ENCODE assay signal across 1 cellular context in the genomic region with DNA sequence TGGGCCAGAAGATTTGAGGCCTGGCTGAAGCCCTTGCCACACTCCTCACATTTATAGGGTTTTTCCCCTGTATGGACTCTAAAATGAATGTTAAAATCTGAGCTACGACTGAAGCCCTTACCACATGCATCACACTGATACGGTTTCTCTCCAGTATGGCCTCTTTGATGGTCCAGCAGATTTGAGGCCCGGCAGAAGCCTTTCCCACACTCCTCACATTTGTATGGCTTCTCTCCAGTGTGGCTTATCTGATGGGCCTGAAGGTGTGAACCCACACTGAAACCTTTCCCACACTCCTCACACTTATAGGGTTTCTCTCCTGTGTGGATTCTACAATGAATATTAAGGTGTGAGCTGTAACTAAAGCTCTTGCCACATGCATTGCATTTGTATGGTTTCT.
A peak's percentile ranks its signal among the peaks of the same experiment; 100 is the strongest.
TF ChIP-seq lines count a peak whose summit lies in the region.

No MANE protein-coding gene starts in this region.

TF ChIP-seq in HEK293, 187 proteins besides CTCF, POLR2A, EP300 and RAD21 (continued from another document):
- TF ChIP-seq, protein P1, sequence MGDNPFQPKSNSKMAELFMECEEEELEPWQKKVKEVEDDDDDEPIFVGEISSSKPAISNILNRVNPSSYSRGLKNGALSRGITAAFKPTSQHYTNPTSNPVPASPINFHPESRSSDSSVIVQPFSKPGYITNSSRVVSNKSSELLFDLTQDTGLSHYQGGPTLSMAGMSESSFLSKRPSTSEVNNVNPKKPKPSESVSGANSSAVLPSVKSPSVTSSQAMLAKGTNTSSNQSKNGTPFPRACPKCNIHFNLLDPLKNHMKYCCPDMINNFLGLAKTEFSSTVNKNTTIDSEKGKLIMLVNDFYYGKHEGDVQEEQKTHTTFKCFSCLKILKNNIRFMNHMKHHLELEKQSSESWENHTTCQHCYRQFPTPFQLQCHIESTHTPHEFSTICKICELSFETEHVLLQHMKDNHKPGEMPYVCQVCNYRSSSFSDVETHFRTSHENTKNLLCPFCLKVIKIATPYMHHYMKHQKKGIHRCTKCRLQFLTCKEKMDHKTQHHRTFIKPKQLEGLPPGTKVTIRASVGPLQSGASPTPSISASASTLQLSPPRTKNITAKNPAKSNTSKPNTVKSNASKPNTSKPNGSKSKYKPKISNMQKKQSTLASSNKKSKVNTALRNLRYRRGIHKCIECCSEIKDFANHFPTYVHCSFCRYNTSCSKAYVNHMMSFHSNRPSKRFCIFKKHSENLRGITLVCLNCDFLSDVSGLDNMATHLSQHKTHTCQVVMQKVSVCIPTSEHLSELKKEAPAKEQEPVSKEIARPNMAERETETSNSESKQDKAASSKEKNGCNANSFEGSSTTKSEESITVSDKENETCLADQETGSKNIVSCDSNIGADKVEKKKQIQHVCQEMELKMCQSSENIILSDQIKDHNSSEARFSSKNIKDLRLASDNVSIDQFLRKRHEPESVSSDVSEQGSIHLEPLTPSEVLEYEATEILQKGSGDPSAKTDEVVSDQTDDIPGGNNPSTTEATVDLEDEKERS (tag by site-specific recombination; IDR thresholded peaks at IDR 0.05) = peak; percentile 47; the same call in 1 of the 2 replicates
- TF ChIP-seq ZNF510 (tag by site-specific recombination; IDR thresholded peaks at IDR 0.05; ENCODE audit: insufficient replicate concordance) (peak; percentile 17), ZNF610 (tag by site-specific recombination; IDR thresholded peaks at IDR 0.05; ENCODE audit: borderline replicate concordance) (0 out of 2 replicates have a peak, but pooled peaks have one; percentile 14), ZNF549 (tag by site-specific recombination; IDR thresholded peaks at IDR 0.05) (no peak), ZNF626 (tag by site-specific recombination; IDR thresholded peaks at IDR 0.05) (0 out of 2 replicates have a peak, but pooled peaks have one; percentile 3)
